27 cellular contexts compared by ENCODE assay signal in genomic region chr3:9270704-9271103, GRCh38.
"Had no signal": no experiment of that assay in that cellular context is flagged by ENCODE, and none has a peak within 500 bp of the region (broad histone marks: within the 10 kb centered on the region; RNA-seq: fewer than 3 reads in every experiment).

No MANE protein-coding gene starts in this region.

- H3K36me3 Mint-ChIP-seq: natural killer cell treated with Interleukin-12 subunit alpha and Interleukin-12 subunit beta and Interleukin-15 and Interleukin-18, amount 100 ng/mL, for 72 hours; neural progenitor cell; stimulated activated effector memory CD8-positive, alpha-beta T cell treated with anti-CD3 and anti-CD28 coated beads, Interleukin-12 subunit alpha, Interleukin-12 subunit beta, amount 100 ng/mL, for 72 hours had no signal

- H3K4me1 ChIP-seq: neural progenitor cell, parathyroid adenoma, psoas muscle, right lobe of liver, sigmoid colon, stomach, tibial nerve, upper lobe of left lung, vagina had no signal

- H3K36me3 ChIP-seq: neural progenitor cell, ovary, right lobe of liver, sigmoid colon, stomach, thoracic aorta, thyroid gland, upper lobe of left lung, vagina had no signal

- ATAC-seq: natural killer cell treated with Interleukin-12 subunit alpha and Interleukin-12 subunit beta and Interleukin-15 and Interleukin-18, amount 100 ng/mL, for 72 hours; psoas muscle; right cardiac atrium; right lobe of liver; stimulated activated effector memory CD8-positive, alpha-beta T cell treated with anti-CD3 and anti-CD28 coated beads, Interleukin-12 subunit alpha, Interleukin-12 subunit beta, amount 100 ng/mL, for 72 hours; stimulated activated naive B cell treated with anti-CD40 and anti-IgM and Interleukin-4, amounts not matched to agents 10 μg/mL and 1 μg/mL and 100 μg/mL, for 72 hours had no signal

- H3K4me1 Mint-ChIP-seq: stimulated activated effector memory CD8-positive, alpha-beta T cell treated with anti-CD3 and anti-CD28 coated beads, Interleukin-12 subunit alpha, Interleukin-12 subunit beta, amount 100 ng/mL, for 72 hours; stimulated activated naive B cell treated with anti-CD40 and anti-IgM and Interleukin-4, amounts not matched to agents 10 μg/mL and 1 μg/mL and 100 μg/mL, for 72 hours had no signal

- H3K4me3 ChIP-seq: neural progenitor cell, ovary, psoas muscle, right lobe of liver, sigmoid colon, stomach, thoracic aorta, thyroid gland, tibial nerve, upper lobe of left lung, vagina had no signal

- H3K27me3 ChIP-seq: neural progenitor cell, ovary, right lobe of liver, sigmoid colon, stomach, thyroid gland, tibial nerve, upper lobe of left lung, vagina had no signal

- DNase-seq: occipital lobe; ovary; posterior cingulate gyrus; psoas muscle; right cardiac atrium; right lobe of liver; sigmoid colon; small intestine; stimulated activated CD4-positive, alpha-beta T cell treated with anti-CD3 and anti-CD28 coated beads, Interleukin-15, amount 100 ng/mL, for 24 hours; stimulated activated CD4-positive, alpha-beta T cell treated with anti-CD3 and anti-CD28 coated beads, Interleukin-2, amount 100 ng/mL, for 24 hours; stimulated activated CD4-positive, alpha-beta T cell treated with anti-CD3 and anti-CD28 coated beads, Interleukin-2, amount 100 ng/mL, for 48 hours; stimulated activated CD4-positive, alpha-beta T cell treated with anti-CD3 and anti-CD28 coated beads, Interleukin-4, amount 100 ng/mL, for 24 hours; stimulated activated naive B cell treated with anti-CD40 and anti-IgM and Interleukin-4, amounts not matched to agents 10 μg/mL and 1 μg/mL and 100 μg/mL, for 72 hours; stimulated activated naive CD4-positive, alpha-beta T cell treated with Interleukin-2 at 50 U/mL for 16 hours; stomach; thyroid gland; trophoblast cell; upper lobe of left lung had no signal

- H3K9me3 Mint-ChIP-seq: natural killer cell treated with Interleukin-12 subunit alpha and Interleukin-12 subunit beta and Interleukin-15 and Interleukin-18, amount 100 ng/mL, for 72 hours; neural progenitor cell; stimulated activated effector memory CD8-positive, alpha-beta T cell treated with anti-CD3 and anti-CD28 coated beads, Interleukin-12 subunit alpha, Interleukin-12 subunit beta, amount 100 ng/mL, for 72 hours; stimulated activated naive CD8-positive, alpha-beta T cell treated with anti-CD3 and anti-CD28 coated beads, Interleukin-15, Interleukin-2, amounts not matched to agents 100 ng/mL and 50 ng/mL, for 24 hours had no signal

- H3K27ac Mint-ChIP-seq: natural killer cell treated with Interleukin-12 subunit alpha and Interleukin-12 subunit beta and Interleukin-15 and Interleukin-18, amount 100 ng/mL, for 72 hours; neural progenitor cell; progenitor cell of endocrine pancreas; stimulated activated effector memory CD8-positive, alpha-beta T cell treated with anti-CD3 and anti-CD28 coated beads, Interleukin-12 subunit alpha, Interleukin-12 subunit beta, amount 100 ng/mL, for 72 hours; stimulated activated naive B cell treated with anti-CD40 and anti-IgM and Interleukin-4, amounts not matched to agents 10 μg/mL and 1 μg/mL and 100 μg/mL, for 72 hours; stimulated activated naive CD8-positive, alpha-beta T cell treated with anti-CD3 and anti-CD28 coated beads, Interleukin-15, Interleukin-2, amounts not matched to agents 100 ng/mL and 50 ng/mL, for 24 hours had no signal

- H3K4me3 Mint-ChIP-seq: natural killer cell treated with Interleukin-12 subunit alpha and Interleukin-12 subunit beta and Interleukin-15 and Interleukin-18, amount 100 ng/mL, for 72 hours; neural progenitor cell; stimulated activated effector memory CD8-positive, alpha-beta T cell treated with anti-CD3 and anti-CD28 coated beads, Interleukin-12 subunit alpha, Interleukin-12 subunit beta, amount 100 ng/mL, for 72 hours; stimulated activated naive B cell treated with anti-CD40 and anti-IgM and Interleukin-4, amounts not matched to agents 10 μg/mL and 1 μg/mL and 100 μg/mL, for 72 hours; stimulated activated naive CD8-positive, alpha-beta T cell treated with anti-CD3 and anti-CD28 coated beads, Interleukin-15, Interleukin-2, amounts not matched to agents 100 ng/mL and 50 ng/mL, for 24 hours had no signal

- H3K27me3 Mint-ChIP-seq: stimulated activated naive CD8-positive, alpha-beta T cell treated with anti-CD3 and anti-CD28 coated beads, Interleukin-15, Interleukin-2, amounts not matched to agents 100 ng/mL and 50 ng/mL, for 24 hours had no signal

- H3K9me3 ChIP-seq: ovary, psoas muscle, right lobe of liver, sigmoid colon, stomach, thoracic aorta, thyroid gland, tibial nerve, upper lobe of left lung, vagina had no signal

- H3K27ac ChIP-seq: neural progenitor cell, ovary, parathyroid adenoma, psoas muscle, right lobe of liver, sigmoid colon, stomach, thoracic aorta, thyroid gland, tibial nerve, upper lobe of left lung, vagina had no signal
